1 cellular context compared by ENCODE assay signal in the genomic region with DNA sequence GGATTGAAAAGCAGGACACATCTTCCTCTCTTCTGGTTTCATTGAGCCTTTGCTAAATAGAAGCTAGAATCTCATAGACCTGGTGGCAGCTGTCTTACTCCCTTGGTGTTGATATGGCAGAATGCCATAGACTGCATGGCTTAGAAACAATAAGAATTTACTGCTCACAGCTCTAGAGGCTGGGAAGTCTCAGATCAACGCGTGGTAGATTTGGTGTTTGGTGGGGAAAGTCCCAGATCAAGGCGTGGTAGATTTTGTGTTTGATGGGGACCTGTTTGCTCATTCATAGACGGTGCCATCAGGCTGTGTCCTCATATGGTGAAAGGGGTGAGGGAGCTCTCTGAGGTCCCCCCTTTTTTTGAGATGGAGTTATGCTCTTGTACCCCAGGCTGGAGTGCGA.
TF ChIP-seq lines count a peak whose summit lies in the region.

No MANE protein-coding gene starts in this region.

TF ChIP-seq in H1, 55 proteins besides CTCF, POLR2A, EP300 and RAD21:
- no peak for TF ChIP-seq CBX8 (IDR thresholded peaks at IDR 0.05; ENCODE audit: borderline replicate concordance, low read depth, low read length)
- no peak for TF ChIP-seq TAF7 (optimal IDR thresholded peaks at IDR 0.05; ENCODE audit: borderline replicate concordance, low read depth, low read length)
- no peak for TF ChIP-seq GTF2F1 (IDR thresholded peaks at IDR 0.05; ENCODE audit: borderline replicate concordance, low read depth, low read length)
- no peak for TF ChIP-seq TAF1 (IDR thresholded peaks at IDR 0.05; ENCODE audit: low read depth, low read length)
- no peak for TF ChIP-seq CHD1 (IDR thresholded peaks at IDR 0.05; ENCODE audit: low read depth, low read length)
- no peak for TF ChIP-seq BACH1 (IDR thresholded peaks at IDR 0.05; ENCODE audit: low read length)
